ENCODE assay signal across 17 cellular contexts in the genomic region with DNA sequence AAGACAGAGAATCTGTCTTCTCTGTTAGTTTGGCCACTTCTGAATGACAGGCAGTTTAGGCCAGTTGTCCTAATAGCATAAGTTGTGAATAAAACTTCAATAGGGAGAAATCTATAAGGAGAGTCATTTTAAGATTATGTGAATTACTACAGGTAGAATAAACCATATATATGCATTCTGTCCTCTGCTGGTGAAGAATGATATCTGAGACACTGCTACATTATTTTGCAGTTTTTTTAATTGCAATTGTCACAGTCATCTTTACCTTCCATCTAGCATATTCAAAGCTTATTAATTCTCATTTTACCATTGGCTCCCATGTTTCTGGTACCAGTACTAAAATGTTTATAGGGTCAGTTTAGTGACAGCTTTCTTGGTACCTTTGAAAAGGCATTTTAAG.
"Had no signal": no experiment of that assay in that cellular context is flagged by ENCODE, and none has a peak within 500 bp of the region (broad histone marks: within the 10 kb centered on the region; RNA-seq: fewer than 3 reads in every experiment).

No MANE protein-coding gene starts in this region.

- H3K4me3 ChIP-seq: lung, tibial artery, vagina had no signal

- H3K4me3 Mint-ChIP-seq: activated T-cell treated with anti-CD3 and anti-CD28 coated beads, Interleukin-2, amount 50 U/mL, for 4 hours; brain; central memory CD8-positive, alpha-beta T cell; effector memory CD8-positive, alpha-beta T cell; immature natural killer cell; naive B cell had no signal

- DNase-seq: activated CD4-positive, alpha-beta T cell treated with anti-CD3 and anti-CD28 coated beads for 1 hour; activated CD4-positive, alpha-beta T cell treated with anti-CD3 and anti-CD28 coated beads, Interleukin-2, amount 50 U/mL, for 48 hours; activated effector memory CD4-positive, alpha-beta T cell treated with anti-CD3 and anti-CD28 coated beads, Interleukin-2, amount 50 U/mL, for 16 hours; activated T-cell treated with anti-CD3 and anti-CD28 coated beads, Interleukin-2, amount 50 U/mL, for 4 hours; amniotic stem cell; effector memory CD8-positive, alpha-beta T cell; erythroblast; immature natural killer cell; left colon; naive B cell; tibial artery had no signal

- H3K4me1 ChIP-seq: tibial artery, vagina had no signal

- H3K27ac ChIP-seq: neutrophil, tibial artery, vagina had no signal

- H3K27me3 Mint-ChIP-seq: brain; central memory CD8-positive, alpha-beta T cell; effector memory CD8-positive, alpha-beta T cell; naive B cell had no signal

- H3K4me1 Mint-ChIP-seq: brain; central memory CD8-positive, alpha-beta T cell; immature natural killer cell; naive B cell had no signal

- H3K27ac Mint-ChIP-seq: activated naive CD4-positive, alpha-beta T cell treated with anti-CD3 and anti-CD28 coated beads, Interleukin-2, amount 50 U/mL, for 72 hours; effector memory CD8-positive, alpha-beta T cell; immature natural killer cell; naive B cell had no signal

- H3K9me3 ChIP-seq: neutrophil, vagina had no signal

- H3K27me3 ChIP-seq: neutrophil, tibial artery, vagina had no signal

- H3K36me3 ChIP-seq: neutrophil, tibial artery, vagina had no signal

- ATAC-seq: activated naive CD4-positive, alpha-beta T cell treated with anti-CD3 and anti-CD28 coated beads, Interleukin-2, amount 50 U/mL, for 72 hours; activated T-cell treated with anti-CD3 and anti-CD28 coated beads, Interleukin-2, amount 50 U/mL, for 4 hours; effector memory CD8-positive, alpha-beta T cell; left colon had no signal

- H3K36me3 Mint-ChIP-seq: activated naive CD4-positive, alpha-beta T cell treated with anti-CD3 and anti-CD28 coated beads, Interleukin-2, amount 50 U/mL, for 72 hours; brain; naive B cell had no signal
